ENCODE assay signal across 13 cellular contexts in the genomic region with DNA sequence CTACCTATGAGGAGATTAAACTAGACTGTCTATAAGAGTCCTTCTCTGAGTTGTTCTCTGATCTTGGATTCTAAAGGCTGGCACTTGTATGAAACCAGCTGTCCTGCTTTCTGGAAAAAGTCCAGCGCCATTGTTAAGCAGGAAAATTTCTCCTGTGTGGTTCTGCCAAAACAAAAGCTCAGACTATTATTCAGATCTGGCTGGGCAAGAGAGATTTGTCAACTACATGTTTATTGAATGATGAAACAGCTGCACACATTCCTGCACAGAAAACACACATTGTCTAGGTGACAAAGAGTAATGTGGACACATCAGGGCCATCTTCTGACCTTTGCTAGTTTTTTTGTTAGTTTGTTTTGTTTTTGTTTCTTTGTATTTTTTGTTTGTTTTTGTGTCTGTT. TPM values are rescaled to one million over a fixed set of nuclear protein-coding genes. Genes with fewer than 3 reads are reported as not detected.
A peak's percentile ranks its signal among the peaks of the same experiment; 100 is the strongest.
DNase-seq lines count a peak whose midpoint lies in the region; ATAC-seq, FAIRE-seq and TF ChIP-seq lines count a peak whose summit lies in the region.
"Had no signal": no experiment of that assay in that cellular context is flagged by ENCODE, and none has a peak within 500 bp of the region (broad histone marks: within the 10 kb centered on the region; RNA-seq: fewer than 3 reads in every experiment).

No MANE protein-coding gene starts in this region.

- H3K27me3 ChIP-seq in endothelial cell of umbilical vein (ENCODE audit: control insufficient read depth in 2 of 2, insufficient read depth in 2 of 2, low read length in 2 of 2) (peaks cover 2 to 4% of the 10 kb centered on the region in 2 experiments), neutrophil (no peaks in the 10 kb centered on the region)
- H3K27me3 ChIP-seq: heart right ventricle had no signal

- dilution Hi-C loops in endothelial cell of umbilical vein (cut with MboI; ENCODE audit: extremely low pct_ligation_motif_present, low sequenced_read_pairs) = no loop called here

- TF ChIP-seq CTCF in Calu3 (IDR thresholded peaks at IDR 0.05; ENCODE audit: unreplicated experiment) (no peak), endothelial cell of umbilical vein (IDR thresholded peaks at IDR 0.05; ENCODE audit: extremely low read depth in 1 of 2, insufficient read depth in 1 of 2, low read depth in 1 of 2, low read length in 2 of 2) (no peak), neutrophil (IDR thresholded peaks at IDR 0.05) (no peak)

- H3K4me1 ChIP-seq in endothelial cell of umbilical vein (ENCODE audit: control insufficient read depth, extremely low read depth, insufficient read depth, low read length) (no peaks in the 10 kb centered on the region), neutrophil (ENCODE audit: control insufficient read depth in 1 of 2, insufficient read depth in 1 of 2, low read depth in 1 of 2, low read length in 1 of 2) (peaks cover 11 to 20% of the 10 kb centered on the region in 2 experiments)

- peaks cover 5% of the 10 kb centered on the region for H3K36me3 Mint-ChIP-seq in Calu3 (ENCODE audit: insufficient read depth, unreplicated experiment)
- H3K36me3 Mint-ChIP-seq in activated CD8-positive, alpha-beta T cell treated with anti-CD3 and anti-CD28 coated beads, Interleukin-2, amount 10 ng/mL, durations not matched to agents 7 days and 5 days (ENCODE audit: low read depth) = no peaks in the 10 kb centered on the region
- H3K36me3 Mint-ChIP-seq: brain had no signal

- H3K27ac ChIP-seq in endothelial cell of umbilical vein (ENCODE audit: insufficient read depth, low read depth, low read length) (no peak overlapping the region), neutrophil (peak overlapping the region; percentile 8)
- H3K27ac ChIP-seq: heart right ventricle had no signal

- H3K9ac ChIP-seq in endothelial cell of umbilical vein (replicated peaks; ENCODE audit: extremely low read depth, insufficient read depth, low read length) = no peak overlapping the region

- peak; percentile 83 for FAIRE-seq in endothelial cell of umbilical vein (lab: Jason Lieb, UNC)

- no peak for DNase-seq in Calu3
- DNase-seq in NCI-H2029 (lab: John Stamatoyannopoulos, UW) = peak; percentile 47
- DNase-seq in endothelial cell of umbilical vein (ENCODE audit: low read depth, low spot score) = peak; percentile 79
- no peak for DNase-seq in UCSD-AML1 (lab: John Stamatoyannopoulos, UW; ENCODE audit: unreplicated experiment)
- DNase-seq in NCI-H748 treated with DMSO at 0.1 percent for 48 hours (lab: John Stamatoyannopoulos, UW) = no peak
- DNase-seq in activated CD8-positive, alpha-beta T cell treated with anti-CD3 and anti-CD28 coated beads, Interleukin-2, amount 10 ng/mL, durations not matched to agents 7 days and 5 days = no peak
- DNase-seq: DMS 273 treated with DMSO at 0.1 percent for 48 hours; NCI-H187 treated with DMSO at 0.1 percent for 48 hours; stimulated activated naive CD4-positive, alpha-beta T cell had no signal

- no peak overlapping the region for H3K4me3 Mint-ChIP-seq in Calu3 (ENCODE audit: low read depth, unreplicated experiment)
- H3K4me3 Mint-ChIP-seq in activated CD8-positive, alpha-beta T cell treated with anti-CD3 and anti-CD28 coated beads, Interleukin-2, amount 10 ng/mL, durations not matched to agents 7 days and 5 days = no peak overlapping the region
- H3K4me3 Mint-ChIP-seq: brain had no signal

- no peaks in the 10 kb centered on the region for H3K27me3 Mint-ChIP-seq in Calu3 (ENCODE audit: unreplicated experiment)
- H3K27me3 Mint-ChIP-seq in activated CD8-positive, alpha-beta T cell treated with anti-CD3 and anti-CD28 coated beads, Interleukin-2, amount 10 ng/mL, durations not matched to agents 7 days and 5 days (ENCODE audit: low read depth) = peaks cover 19% of the 10 kb centered on the region

- no peak overlapping the region for H3K4me3 ChIP-seq in endothelial cell of umbilical vein (replicated peaks in 1 of 3; ENCODE audit: insufficient read depth in 1 of 3, low read depth in 1 of 3, low read length in 3 of 3)
- H3K4me3 ChIP-seq in neutrophil (ENCODE audit: low read depth in 1 of 2, low read length in 1 of 2) = no peak overlapping the region
- H3K4me3 ChIP-seq: heart right ventricle had no signal

- no peaks in the 10 kb centered on the region for H3K79me2 ChIP-seq in endothelial cell of umbilical vein (ENCODE audit: control insufficient read depth, insufficient read depth, low read length)

- POLR2A ChIA-PET in endothelial cell of umbilical vein (lab: Charles Lee) = no interaction called here
- POLR2A ChIA-PET in activated CD8-positive, alpha-beta T cell treated with anti-CD3 and anti-CD28 coated beads, Interleukin-2, amount 10 ng/mL, durations not matched to agents 7 days and 5 days (lab: Charles Lee) = no interaction called here

- peak overlapping the region; percentile 15 for H3K27ac Mint-ChIP-seq in Calu3 (ENCODE audit: unreplicated experiment)
- H3K27ac Mint-ChIP-seq in activated CD8-positive, alpha-beta T cell treated with anti-CD3 and anti-CD28 coated beads, Interleukin-2, amount 10 ng/mL, durations not matched to agents 7 days and 5 days = no peak overlapping the region

- H3K4me2 ChIP-seq in endothelial cell of umbilical vein (ENCODE audit: insufficient read depth, low read length) = no peak overlapping the region

- CTCF ChIA-PET in Calu3 (lab: Charles Lee) = interaction anchor here (0.7 kb wide), 1 partner anchor 62 kb away, joined by 3 read pairs; no protein-coding TSS in a partner anchor
- CTCF ChIA-PET in endothelial cell of umbilical vein (lab: Charles Lee) = interaction anchor here (9.4 kb wide), 1 partner anchor 53 kb away, joined by 150 read pairs; no protein-coding TSS in a partner anchor
- CTCF ChIA-PET in activated CD8-positive, alpha-beta T cell treated with anti-CD3 and anti-CD28 coated beads, Interleukin-2, amount 10 ng/mL, durations not matched to agents 7 days and 5 days (lab: Charles Lee) = interaction anchor here (1.3 to 1.5 kb wide), 2 partner anchors 8 to 54 kb away, joined by 3 read pairs; no protein-coding TSS in a partner anchor

- intact Hi-C loops in Calu3 (cut with micrococcal nuclease; ENCODE audit: unreplicated experiment) (loop anchor here (10.0 kb wide), 1 partner anchor 312 kb away; the partner anchor contains the start of gene CPNE4), endothelial cell of umbilical vein (cut with micrococcal nuclease) (no loop called here)

- no peak for ATAC-seq in GM18858 (IDR thresholded peaks at IDR 0.05; ENCODE audit: unreplicated experiment)
- no peak for ATAC-seq in activated CD8-positive, alpha-beta T cell treated with anti-CD3 and anti-CD28 coated beads, Interleukin-2, amount 10 ng/mL, durations not matched to agents 7 days and 5 days

- H3K9me1 ChIP-seq in endothelial cell of umbilical vein (replicated peaks; ENCODE audit: control insufficient read depth, extremely low read depth, insufficient read depth, low read length) = no peaks in the 10 kb centered on the region

- peaks cover 45% of the 10 kb centered on the region for H3K4me1 Mint-ChIP-seq in Calu3 (ENCODE audit: low read depth, unreplicated experiment)
- no peaks in the 10 kb centered on the region for H3K4me1 Mint-ChIP-seq in activated CD8-positive, alpha-beta T cell treated with anti-CD3 and anti-CD28 coated beads, Interleukin-2, amount 10 ng/mL, durations not matched to agents 7 days and 5 days (ENCODE audit: low read depth)

- H4K20me1 ChIP-seq in endothelial cell of umbilical vein (replicated peaks; ENCODE audit: control insufficient read depth, extremely low read depth, insufficient read depth, low read length) = no peaks in the 10 kb centered on the region

- no peak for TF ChIP-seq POLR2A in endothelial cell of umbilical vein (IDR thresholded peaks at IDR 0.05; ENCODE audit: low read depth, low read length)

- no peaks in the 10 kb centered on the region for H3K9me3 ChIP-seq in endothelial cell of umbilical vein (replicated peaks; ENCODE audit: control insufficient read depth, insufficient read depth, low read length)
- H3K9me3 ChIP-seq in neutrophil = no peaks in the 10 kb centered on the region
- H3K9me3 ChIP-seq: heart right ventricle had no signal

- no peak overlapping the region for H2AFZ ChIP-seq in endothelial cell of umbilical vein (ENCODE audit: low read depth, low read length)

- no peaks in the 10 kb centered on the region for H3K36me3 ChIP-seq in endothelial cell of umbilical vein (ENCODE audit: control insufficient read depth in 2 of 2, extremely low read depth in 1 of 2, insufficient read depth in 2 of 2, low read length in 2 of 2)
- H3K36me3 ChIP-seq in neutrophil = peaks cover 77% of the 10 kb centered on the region

- BruUV-seq in Calu3 (replicated peaks; lab: Mats Ljungman, UMichigan) (no TSS peak), endothelial cell of umbilical vein (replicated peaks; lab: Mats Ljungman, UMichigan) (no TSS peak)

- no peaks in the 10 kb centered on the region for H3K9me3 Mint-ChIP-seq in Calu3 (ENCODE audit: low read depth, unreplicated experiment)
- no peaks in the 10 kb centered on the region for H3K9me3 Mint-ChIP-seq in activated CD8-positive, alpha-beta T cell treated with anti-CD3 and anti-CD28 coated beads, Interleukin-2, amount 10 ng/mL, durations not matched to agents 7 days and 5 days (ENCODE audit: insufficient read depth)
- H3K9me3 Mint-ChIP-seq: brain had no signal

TF ChIP-seq in endothelial cell of umbilical vein, 7 proteins besides CTCF, POLR2A, EP300 and RAD21 (continues in another document):
- TF ChIP-seq MAX (IDR thresholded peaks at IDR 0.05; ENCODE audit: insufficient read depth, insufficient read length) (no peak), EZH2 (IDR thresholded peaks at IDR 0.05; ENCODE audit: borderline replicate concordance, low read depth, low read length, severe bottlenecking) (no peak), GATA2 (IDR thresholded peaks at IDR 0.05; ENCODE audit: insufficient read depth, insufficient read length, low read depth, low read length) (no peak), FOS (IDR thresholded peaks at IDR 0.05; ENCODE audit: borderline replicate concordance, insufficient read depth, low read length) (no peak), MYC (IDR thresholded peaks at IDR 0.05; ENCODE audit: low read depth, low read length) (no peak), POLR2AphosphoS5 (IDR thresholded peaks at IDR 0.05; ENCODE audit: insufficient read depth, low read depth, low read length) (no peak)

RNA-seq across cellular contexts. Expression of gene ACP3, which starts 29.9 kb away (rescaled TPM):
- total RNA-seq in Calu3 (2022) = 3.8 and 5.8 TPM in 2 replicates
- total RNA-seq in endothelial cell of umbilical vein = not detected in 2 replicates
- not detected in 2 replicates for polyA plus RNA-seq in endothelial cell of umbilical vein
- polyA plus RNA-seq in endothelial cell of umbilical vein (2011; cell fraction: cytosol; rRNA removed) = not detected in 2 replicates
- polyA plus RNA-seq in endothelial cell of umbilical vein (2011; cell fraction: nucleus; rRNA removed) = not detected in 2 replicates
- polyA plus RNA-seq in endothelial cell of umbilical vein (2012) = not detected in 2 replicates
- not detected in 2 replicates for polyA minus RNA-seq in endothelial cell of umbilical vein
- polyA minus RNA-seq in endothelial cell of umbilical vein (2011; cell fraction: cytosol; rRNA and poly(A)+ RNA removed) = 0.31 TPM
- not detected in 2 replicates for polyA minus RNA-seq in endothelial cell of umbilical vein (2011; cell fraction: nucleus; rRNA and poly(A)+ RNA removed)
- total RNA-seq in activated CD8-positive, alpha-beta T cell treated with anti-CD3 and anti-CD28 coated beads, Interleukin-2, amount 10 ng/mL, durations not matched to agents 7 days and 5 days = not detected

Comparison
In these comparisons a context has a peak if more than half of its experiments do, and no peak if none do; other contexts are left out.
1. DNase-seq: peak in NCI-H2029 (single experiment) and endothelial cell of umbilical vein (single experiment); none in Calu3 (single experiment), UCSD-AML1 (single experiment), NCI-H748 treated with DMSO at 0.1 percent for 48 hours (single experiment) and activated CD8-positive, alpha-beta T cell treated with anti-CD3 and anti-CD28 coated beads, Interleukin-2, amount 10 ng/mL, durations not matched to agents 7 days and 5 days (single experiment).